8 cellular contexts compared by ENCODE assay signal in the genomic region with DNA sequence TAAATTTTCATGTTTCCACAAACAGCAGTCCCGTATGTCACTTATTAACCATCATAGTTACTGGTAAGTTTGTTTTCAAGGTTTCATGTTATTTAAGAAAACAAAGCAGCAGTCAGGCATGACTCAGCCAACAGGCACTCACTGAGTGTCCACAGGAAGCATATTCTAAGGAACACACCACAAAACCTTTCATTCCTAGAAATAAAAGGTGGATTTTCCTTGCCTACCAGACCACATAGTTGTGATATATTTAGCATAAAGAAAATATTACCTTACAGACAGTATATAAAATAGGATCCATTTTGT.
DNase-seq lines count a peak whose midpoint lies in the region; ATAC-seq and TF ChIP-seq lines count a peak whose summit lies in the region.

No MANE protein-coding gene starts in this region.

- in situ Hi-C loops in SK-MEL-5 (cut with HindIII; ENCODE audit: low pct_unique_long_range_greater_than_20kb, low sequenced_read_pairs) = no loop called here

- DNase-seq in GM03348 (ENCODE audit: low spot score) = peak; percentile 23
- DNase-seq in SK-MEL-5 (ENCODE audit: low read depth, low spot score) = peak; percentile 23
- peak; percentile 98 for DNase-seq in kidney epithelial cell (ENCODE audit: low read depth)
- DNase-seq in omental fat pad (ENCODE audit: low spot score) = no peak
- no peak for DNase-seq in caudate nucleus (lab: John Stamatoyannopoulos, UW)
- no peak for DNase-seq in activated CD4-positive, alpha-beta T cell treated with anti-CD3 and anti-CD28 coated beads, Interleukin-2, amount 50 U/mL, for 48 hours
- no peak for DNase-seq in SIG-M5 (lab: John Stamatoyannopoulos, UW)

- H3K4me3 ChIP-seq in kidney epithelial cell (ENCODE audit: low read depth, low read length) = no peak overlapping the region

- no peak for TF ChIP-seq CTCF in kidney epithelial cell (IDR thresholded peaks at IDR 0.05; ENCODE audit: insufficient read depth, low read length, poor library complexity, severe bottlenecking)
- TF ChIP-seq CTCF in omental fat pad (IDR thresholded peaks at IDR 0.05) = no peak

- H3K27me3 ChIP-seq in kidney epithelial cell (ENCODE audit: control insufficient read depth, insufficient read depth, low read length) = no peaks in the 10 kb centered on the region

- ATAC-seq in HG02840 (IDR thresholded peaks at IDR 0.05; ENCODE audit: low FRiP score, unreplicated experiment) (peak; percentile 90), omental fat pad (ENCODE audit: low FRiP score) (no peak)

- H3K27ac ChIP-seq in caudate nucleus (ENCODE audit: low read depth, low read length) = no peak overlapping the region

- no peaks in the 10 kb centered on the region for H3K36me3 ChIP-seq in kidney epithelial cell (ENCODE audit: control insufficient read depth, insufficient read depth, low read length)

Comparison
In these comparisons a context has a peak if more than half of its experiments do, and no peak if none do; other contexts are left out.
1. DNase-seq: peak in GM03348 (single experiment), SK-MEL-5 (single experiment) and kidney epithelial cell (single experiment); none in omental fat pad (single experiment), caudate nucleus (0 of 61), activated CD4-positive, alpha-beta T cell treated with anti-CD3 and anti-CD28 coated beads, Interleukin-2, amount 50 U/mL, for 48 hours (0 of 2) and SIG-M5 (single experiment).